Comparison of ENCODE assay signal across 8 cellular contexts in genomic region chr5:139197710-139198669, GRCh38. TPM values are rescaled to one million over a fixed set of nuclear protein-coding genes. Genes with fewer than 3 reads are reported as not detected.
A peak's percentile ranks its signal among the peaks of the same experiment; 100 is the strongest.
DNase-seq lines count a peak whose midpoint lies in the region; FAIRE-seq and TF ChIP-seq lines count a peak whose summit lies in the region.

SIL1 (minus strand) TSS chr5:139198368; CDS start chr5:139127843, 70,525 bp downstream.

- no peak within 1 kb of the TSS for H2BK120ac ChIP-seq in neuronal stem cell (ENCODE audit: low read depth, low read length)

- CTCF ChIA-PET in activated naive CD4-positive, alpha-beta T cell treated with anti-CD3 and anti-CD28 coated beads for 36 hours (lab: Charles Lee) = interaction anchor here (0.5 to 2.1 kb wide), 3 partner anchors 17 to 53 kb away, joined by 3 to 5 read pairs (median 3); no protein-coding TSS in a partner anchor

- FAIRE-seq in frontal cortex (lab: Jason Lieb, UNC) = no peak

- H3K36me3 ChIP-seq in neuronal stem cell (replicated peaks in 1 of 2; ENCODE audit: control insufficient read depth in 2 of 2, insufficient read depth in 2 of 2, low read length in 2 of 2) (peaks cover 0 to 8% of the 10 kb centered on the region in 2 donors), subcutaneous abdominal adipose tissue (ENCODE audit: control insufficient read depth in 5 of 5, insufficient read depth in 5 of 5, low read length in 5 of 5) (no peaks in the 10 kb centered on the region)

- TF ChIP-seq CTCF in HFFc6 (IDR thresholded peaks at IDR 0.05) (no peak), NB4 (IDR thresholded peaks at IDR 0.05; ENCODE audit: low read depth, low read length) (no peak)

- H3K9me3 ChIP-seq in neuronal stem cell (replicated peaks in 1 of 2; ENCODE audit: control insufficient read depth in 2 of 2, insufficient read depth in 1 of 2, low read depth in 1 of 2, low read length in 2 of 2) (no peaks in the 10 kb centered on the region), subcutaneous abdominal adipose tissue (ENCODE audit: control insufficient read depth in 5 of 5, low read length in 5 of 5) (no peaks in the 10 kb centered on the region)

- H2AK5ac ChIP-seq in neuronal stem cell (ENCODE audit: low read depth, low read length) = no peak within 1 kb of the TSS

- H3K23ac ChIP-seq in neuronal stem cell (ENCODE audit: low read depth, low read length, poor library complexity) = peak within 1 kb of the TSS; percentile 68

- H3K27me3 ChIP-seq in neuronal stem cell (ENCODE audit: control insufficient read depth in 3 of 3, insufficient read depth in 3 of 3, low read depth in 1 of 3, low read length in 3 of 3) (no peaks in the 10 kb centered on the region), subcutaneous abdominal adipose tissue (ENCODE audit: control insufficient read depth in 5 of 5, insufficient read depth in 4 of 5, low read length in 5 of 5) (no peaks in the 10 kb centered on the region)

- H3K4me1 Mint-ChIP-seq in HFFc6 (ENCODE audit: low read depth) = peaks cover 22% of the 10 kb centered on the region
- peaks cover 27% of the 10 kb centered on the region for H3K4me1 Mint-ChIP-seq in activated naive CD4-positive, alpha-beta T cell treated with anti-CD3 and anti-CD28 coated beads for 36 hours (ENCODE audit: low read depth)

- no peak within 1 kb of the TSS for H3K4ac ChIP-seq in neuronal stem cell (ENCODE audit: low read length)

- no peaks in the 10 kb centered on the region for H3K79me1 ChIP-seq in neuronal stem cell (ENCODE audit: low read depth, low read length)

- no peak within 1 kb of the TSS for H4K8ac ChIP-seq in neuronal stem cell (ENCODE audit: low read depth, low read length)

- peak within 1 kb of the TSS; percentile 93 for H3K18ac ChIP-seq in neuronal stem cell (ENCODE audit: low read length)

- no peaks in the 10 kb centered on the region for H3K9me3 Mint-ChIP-seq in HFFc6
- no peaks in the 10 kb centered on the region for H3K9me3 Mint-ChIP-seq in activated naive CD4-positive, alpha-beta T cell treated with anti-CD3 and anti-CD28 coated beads for 36 hours

- peak within 1 kb of the TSS; percentile 95 for H3K4me3 Mint-ChIP-seq in HFFc6
- peak within 1 kb of the TSS; percentile 89 for H3K4me3 Mint-ChIP-seq in activated naive CD4-positive, alpha-beta T cell treated with anti-CD3 and anti-CD28 coated beads for 36 hours

- H2BK5ac ChIP-seq in neuronal stem cell (ENCODE audit: low read length) = no peak within 1 kb of the TSS

- DNase-seq in GM04504 (ENCODE audit: low read depth) = peak; percentile 89
- peak; percentile 90 for DNase-seq in HFFc6
- peak; percentile 96 for DNase-seq in NB4 (ENCODE audit: low read depth)
- DNase-seq in SK-N-DZ (ENCODE audit: low spot score) = peak; percentile 94
- DNase-seq in activated naive CD4-positive, alpha-beta T cell treated with anti-CD3 and anti-CD28 coated beads for 36 hours = peak; percentile 97
- peak; percentile 93 to 95 for DNase-seq in frontal cortex (ENCODE audit: low spot score in 2 of 2)
- peak; percentile 93 for DNase-seq in neuronal stem cell (ENCODE audit: low spot score)

- intact Hi-C loops in activated naive CD4-positive, alpha-beta T cell treated with anti-CD3 and anti-CD28 coated beads for 36 hours (cut with micrococcal nuclease) = loop anchor here (1.0 to 10.0 kb wide), 7 partner anchors 48 to 733 kb away; partner anchors contain the start of gene EGR1

- peak within 1 kb of the TSS; percentile 85 for H3K4me3 ChIP-seq in NB4 (ENCODE audit: low read depth, low read length)
- peak within 1 kb of the TSS; percentile 70 to 81 for H3K4me3 ChIP-seq in neuronal stem cell (ENCODE audit: low read length in 2 of 2)
- peak within 1 kb of the TSS; percentile 75 to 89 (median 85) for H3K4me3 ChIP-seq in subcutaneous abdominal adipose tissue (ENCODE audit: low read depth in 1 of 5, low read length in 5 of 5)

- H3K14ac ChIP-seq in neuronal stem cell (ENCODE audit: low read length) = no peak within 1 kb of the TSS

- H3K9ac ChIP-seq in neuronal stem cell (ENCODE audit: low read depth, low read length, poor library complexity) = peak within 1 kb of the TSS; percentile 70
- peak within 1 kb of the TSS; percentile 97 to 100 (median 98) for H3K9ac ChIP-seq in subcutaneous abdominal adipose tissue (ENCODE audit: low read length in 5 of 5)

- H3K27ac Mint-ChIP-seq in HFFc6 = peak within 1 kb of the TSS; percentile 91
- H3K27ac Mint-ChIP-seq in activated naive CD4-positive, alpha-beta T cell treated with anti-CD3 and anti-CD28 coated beads for 36 hours = peak within 1 kb of the TSS; percentile 82

- peak within 1 kb of the TSS; percentile 54 for H3K4me2 ChIP-seq in neuronal stem cell (ENCODE audit: insufficient read depth, low read length, poor library complexity, severe bottlenecking)

- H2BK15ac ChIP-seq in neuronal stem cell (ENCODE audit: low read length) = no peak within 1 kb of the TSS

- no peak within 1 kb of the TSS for H4K91ac ChIP-seq in neuronal stem cell (ENCODE audit: low read depth, low read length, poor library complexity)

- WGBS in neuronal stem cell (ENCODE audit: extremely low coverage in 2 of 2, insufficient read length in 2 of 2, insufficient replicate concordance in 1 of 2), 2 donors = no CpG with 5 or more reads among the region's 61 CpGs

- H3K27ac ChIP-seq in neuronal stem cell (replicated peaks; ENCODE audit: low read length) (peak within 1 kb of the TSS; percentile 29), subcutaneous abdominal adipose tissue (ENCODE audit: low read depth, low read length) (peak within 1 kb of the TSS; percentile 96)

- H2BK12ac ChIP-seq in neuronal stem cell (ENCODE audit: low read length) = no peak within 1 kb of the TSS

- peaks cover 19% of the 10 kb centered on the region for H3K36me3 Mint-ChIP-seq in HFFc6 (ENCODE audit: low read depth)
- peaks cover 11% of the 10 kb centered on the region for H3K36me3 Mint-ChIP-seq in activated naive CD4-positive, alpha-beta T cell treated with anti-CD3 and anti-CD28 coated beads for 36 hours (ENCODE audit: low read depth)

- peak within 1 kb of the TSS; percentile 88 for H2AFZ ChIP-seq in neuronal stem cell (ENCODE audit: low read length)

- H3K27me3 Mint-ChIP-seq in HFFc6 (ENCODE audit: insufficient read depth) = no peaks in the 10 kb centered on the region
- no peaks in the 10 kb centered on the region for H3K27me3 Mint-ChIP-seq in activated naive CD4-positive, alpha-beta T cell treated with anti-CD3 and anti-CD28 coated beads for 36 hours (ENCODE audit: low read depth)

- H3K4me1 ChIP-seq in neuronal stem cell (ENCODE audit: control insufficient read depth in 2 of 2, insufficient read depth in 1 of 2, low read depth in 1 of 2, low read length in 2 of 2) (peaks cover 0 to 6% of the 10 kb centered on the region in 2 donors), subcutaneous abdominal adipose tissue (ENCODE audit: control insufficient read depth in 5 of 5, insufficient read depth in 5 of 5, low read length in 5 of 5) (peaks cover 2 to 20% (median 13%) of the 10 kb centered on the region in 5 donors)

- peak; percentile 85 for TF ChIP-seq POLR2A in NB4 (IDR thresholded peaks at IDR 0.05; ENCODE audit: extremely low read depth, insufficient read length)

RNA-seq across cellular contexts. Expression of gene SIL1, which starts in this region (rescaled TPM):
- total RNA-seq in HFFc6 (2021; fragmentation: NEBNext Ultra II Directional; extraction: Animal tissue kit (Norgen Biotek cat#: 25700)) = 10 to 100 TPM; 64.7 to 84.7 (median 78.7) TPM
- 18.4 and 19.5 TPM in 2 replicates for polyA plus RNA-seq in SK-N-DZ (2014; cell fraction: cytosol; rRNA removed)
- 10.3 and 13.1 TPM in 2 replicates for polyA plus RNA-seq in SK-N-DZ (2014; cell fraction: nucleus; rRNA removed)
- 10 to 100 TPM; 21.4 to 29.6 TPM for total RNA-seq in activated naive CD4-positive, alpha-beta T cell treated with anti-CD3 and anti-CD28 coated beads for 36 hours
- 9.4 TPM for total RNA-seq in frontal cortex
- polyA plus RNA-seq in neuronal stem cell (2013, experiment 1 of 2) = 7.3 TPM
- polyA plus RNA-seq in neuronal stem cell (2013, experiment 2 of 2) = 6.5 TPM

Comparison
In these comparisons a context has a peak if more than half of its experiments do, and no peak if none do; other contexts are left out.
1. Peak in every context shown above with its lines: DNase-seq, H3K4me3 ChIP-seq and H3K27ac ChIP-seq.